ENCODE assay signal across 12 cellular contexts in genomic region chr11:128717581-128717980, GRCh38. TPM values are rescaled to one million over a fixed set of nuclear protein-coding genes. Genes with fewer than 3 reads are reported as not detected.
DNase-seq lines count a peak whose midpoint lies in the region; ATAC-seq and TF ChIP-seq lines count a peak whose summit lies in the region.
"Had no signal": no experiment of that assay in that cellular context is flagged by ENCODE, and none has a peak within 500 bp of the region (broad histone marks: within the 10 kb centered on the region; RNA-seq: fewer than 3 reads in every experiment).

No MANE protein-coding gene starts in this region.

- peak overlapping the region; percentile 79 for H3K4me3 Mint-ChIP-seq in activated T-cell treated with anti-CD3 and anti-CD28 coated beads, Interleukin-2, amount 50 U/mL, for 24 hours
- peak overlapping the region; percentile 73 for H3K4me3 Mint-ChIP-seq in activated B cell treated with CpG ODN at 0.5 μM for 24 hours

- peaks cover 2% of the 10 kb centered on the region for H3K9me3 Mint-ChIP-seq in activated T-cell treated with anti-CD3 and anti-CD28 coated beads, Interleukin-2, amount 50 U/mL, for 24 hours
- H3K9me3 Mint-ChIP-seq in activated B cell treated with CpG ODN at 0.5 μM for 24 hours, result no peaks in the 10 kb centered on the region

- CTCF ChIA-PET in activated B cell treated with CpG ODN at 0.5 μM for 24 hours (lab: Charles Lee), result interaction anchor here (1.2 to 2.4 kb wide), 3 partner anchors 16 to 87 kb away, joined by 5 to 11 read pairs (median 6); no protein-coding TSS in a partner anchor

- ATAC-seq in activated B cell treated with CpG ODN at 0.5 μM for 24 hours (ENCODE audit: low read depth) (peak; percentile 8), lower lobe of right lung (no peak)

- H3K36me3 Mint-ChIP-seq in activated T-cell treated with anti-CD3 and anti-CD28 coated beads, Interleukin-2, amount 50 U/mL, for 24 hours (ENCODE audit: low read depth), result peaks cover 25% of the 10 kb centered on the region
- H3K36me3 Mint-ChIP-seq in activated B cell treated with CpG ODN at 0.5 μM for 24 hours (ENCODE audit: low read depth), result peaks cover 9% of the 10 kb centered on the region

- intact Hi-C loops in activated B cell treated with CpG ODN at 0.5 μM for 24 hours (cut with micrococcal nuclease), result loop anchor here (1.0 to 5.0 kb wide), 2 partner anchors 9 to 40 kb away; no protein-coding TSS in a partner anchor
- intact Hi-C loops in lower lobe of right lung (cut with DNase I), result no loop called here

- no peaks in the 10 kb centered on the region for H3K36me3 ChIP-seq in lower lobe of right lung
- no peaks in the 10 kb centered on the region for H3K36me3 ChIP-seq in WERI-Rb-1

- peak overlapping the region; percentile 95 for H3K27ac Mint-ChIP-seq in activated T-cell treated with anti-CD3 and anti-CD28 coated beads, Interleukin-2, amount 50 U/mL, for 24 hours
- H3K27ac Mint-ChIP-seq in activated B cell treated with CpG ODN at 0.5 μM for 24 hours, result peak overlapping the region; percentile 98
- H3K27ac Mint-ChIP-seq: progenitor cell of endocrine pancreas had no signal

- peaks cover 94% of the 10 kb centered on the region for H3K4me1 ChIP-seq in lower lobe of right lung

- POLR2A ChIA-PET in activated B cell treated with CpG ODN at 0.5 μM for 24 hours (lab: Charles Lee), result interaction anchor here (0.6 to 6.0 kb wide), 6 partner anchors 10 to 40 kb away, joined by 6 to 58 read pairs (median 20); no protein-coding TSS in a partner anchor

- no peaks in the 10 kb centered on the region for H3K27me3 ChIP-seq in lower lobe of right lung (ENCODE audit: low read depth)
- peaks cover 57% of the 10 kb centered on the region for H3K27me3 ChIP-seq in WERI-Rb-1 (ENCODE audit: insufficient read depth, low read depth, severe bottlenecking)

- no peak for TF ChIP-seq CTCF in activated B cell treated with CpG ODN at 0.5 μM for 24 hours (IDR thresholded peaks at IDR 0.05)
- no peak for TF ChIP-seq CTCF in lower lobe of right lung (IDR thresholded peaks at IDR 0.05)
- no peak for TF ChIP-seq CTCF in WERI-Rb-1 (IDR thresholded peaks at IDR 0.05; ENCODE audit: low read depth, low read length)

- peaks cover 100% of the 10 kb centered on the region for H3K4me1 Mint-ChIP-seq in activated T-cell treated with anti-CD3 and anti-CD28 coated beads, Interleukin-2, amount 50 U/mL, for 24 hours (ENCODE audit: low read depth)
- H3K4me1 Mint-ChIP-seq in activated B cell treated with CpG ODN at 0.5 μM for 24 hours, result peaks cover 100% of the 10 kb centered on the region

- H3K4me3 ChIP-seq in lower lobe of right lung, result no peak overlapping the region
- H3K4me3 ChIP-seq in WERI-Rb-1 (ENCODE audit: low read depth, low read length), result no peak overlapping the region

- H3K9me3 ChIP-seq in lower lobe of right lung (no peaks in the 10 kb centered on the region), WERI-Rb-1 (ENCODE audit: severe bottlenecking) (no peaks in the 10 kb centered on the region)

- no peaks in the 10 kb centered on the region for H3K27me3 Mint-ChIP-seq in activated T-cell treated with anti-CD3 and anti-CD28 coated beads, Interleukin-2, amount 50 U/mL, for 24 hours
- H3K27me3 Mint-ChIP-seq in activated B cell treated with CpG ODN at 0.5 μM for 24 hours, result no peaks in the 10 kb centered on the region

- no peak for DNase-seq in activated T-cell treated with anti-CD3 and anti-CD28 coated beads, Interleukin-2, amount 50 U/mL, for 24 hours
- no peak for DNase-seq in activated T-cell treated with anti-CD3 and anti-CD28 coated beads for 4 hours
- DNase-seq in activated B cell treated with CpG ODN at 0.5 μM for 24 hours, result no peak
- no peak for DNase-seq in lower lobe of right lung
- DNase-seq in NCI-H1092 (lab: John Stamatoyannopoulos, UW), result no peak
- no peak for DNase-seq in WERI-Rb-1
- DNase-seq in stimulated activated CD4-positive, alpha-beta T cell treated with anti-CD3 and anti-CD28 coated beads, Interleukin-2, amount 100 ng/mL, for 48 hours, result no peak
- DNase-seq: ACHN, amygdala, GDM1 had no signal

- H3K27ac ChIP-seq in lower lobe of right lung (peak overlapping the region; percentile 80), temporal lobe (ENCODE audit: low read depth, low read length) (peak overlapping the region; percentile 31), WERI-Rb-1 (no peak overlapping the region)

RNA-seq across cellular contexts. Expression of gene FLI1, which starts 23.7 kb away (rescaled TPM):
- 64.9 and 69.2 TPM in 2 replicates for total RNA-seq in activated B cell treated with CpG ODN at 0.5 μM for 24 hours
- total RNA-seq in lower lobe of right lung, result 64.2 TPM
- total RNA-seq in temporal lobe, result 3.0 TPM
- total RNA-seq: progenitor cell of endocrine pancreas had no signal

Comparison
In these comparisons a context has a peak if more than half of its experiments do, and no peak if none do; other contexts are left out.
1. RNA of gene FLI1, which starts 23.7 kb away (total RNA-seq): 64.9 to 69.2 TPM in activated B cell treated with CpG ODN at 0.5 μM for 24 hours and 64.2 TPM in lower lobe of right lung (single experiment); 3.0 TPM in temporal lobe (single experiment); every median in the first group is over 10 times any median in the second.